1 cellular context compared by ENCODE assay signal in genomic region chr1:54407957-54408700, GRCh38.
TF ChIP-seq lines count a peak whose summit lies in the region.

No MANE protein-coding gene starts in this region.

TF ChIP-seq in K562, 482 proteins besides CTCF, POLR2A, EP300 and RAD21 (continued from another document and continues in another):
- TF ChIP-seq ATF3 (IDR thresholded peaks at IDR 0.05) = peak; percentile 93
- TF ChIP-seq ATF3 (CRISPR knock-in tag; conservative IDR thresholded peaks at IDR 0.05) = no peak
- TF ChIP-seq KHSRP (IDR thresholded peaks at IDR 0.05) = no peak
- 0 out of 2 replicates have a peak, but pooled peaks have one; percentile 33 for TF ChIP-seq SUPT5H (IDR thresholded peaks at IDR 0.05)
- TF ChIP-seq, protein P1, sequence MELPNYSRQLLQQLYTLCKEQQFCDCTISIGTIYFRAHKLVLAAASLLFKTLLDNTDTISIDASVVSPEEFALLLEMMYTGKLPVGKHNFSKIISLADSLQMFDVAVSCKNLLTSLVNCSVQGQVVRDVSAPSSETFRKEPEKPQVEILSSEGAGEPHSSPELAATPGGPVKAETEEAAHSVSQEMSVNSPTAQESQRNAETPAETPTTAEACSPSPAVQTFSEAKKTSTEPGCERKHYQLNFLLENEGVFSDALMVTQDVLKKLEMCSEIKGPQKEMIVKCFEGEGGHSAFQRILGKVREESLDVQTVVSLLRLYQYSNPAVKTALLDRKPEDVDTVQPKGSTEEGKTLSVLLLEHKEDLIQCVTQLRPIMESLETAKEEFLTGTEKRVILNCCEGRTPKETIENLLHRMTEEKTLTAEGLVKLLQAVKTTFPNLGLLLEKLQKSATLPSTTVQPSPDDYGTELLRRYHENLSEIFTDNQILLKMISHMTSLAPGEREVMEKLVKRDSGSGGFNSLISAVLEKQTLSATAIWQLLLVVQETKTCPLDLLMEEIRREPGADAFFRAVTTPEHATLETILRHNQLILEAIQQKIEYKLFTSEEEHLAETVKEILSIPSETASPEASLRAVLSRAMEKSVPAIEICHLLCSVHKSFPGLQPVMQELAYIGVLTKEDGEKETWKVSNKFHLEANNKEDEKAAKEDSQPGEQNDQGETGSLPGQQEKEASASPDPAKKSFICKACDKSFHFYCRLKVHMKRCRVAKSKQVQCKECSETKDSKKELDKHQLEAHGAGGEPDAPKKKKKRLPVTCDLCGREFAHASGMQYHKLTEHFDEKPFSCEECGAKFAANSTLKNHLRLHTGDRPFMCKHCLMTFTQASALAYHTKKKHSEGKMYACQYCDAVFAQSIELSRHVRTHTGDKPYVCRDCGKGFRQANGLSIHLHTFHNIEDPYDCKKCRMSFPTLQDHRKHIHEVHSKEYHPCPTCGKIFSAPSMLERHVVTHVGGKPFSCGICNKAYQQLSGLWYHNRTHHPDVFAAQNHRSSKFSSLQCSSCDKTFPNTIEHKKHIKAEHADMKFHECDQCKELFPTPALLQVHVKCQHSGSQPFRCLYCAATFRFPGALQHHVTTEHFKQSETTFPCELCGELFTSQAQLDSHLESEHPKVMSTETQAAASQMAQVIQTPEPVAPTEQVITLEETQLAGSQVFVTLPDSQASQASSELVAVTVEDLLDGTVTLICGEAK (IDR thresholded peaks at IDR 0.05) = peak; percentile 67
- TF ChIP-seq, protein P1 (CRISPR knock-in tag; IDR thresholded peaks at IDR 0.05) = no peak
- peak; percentile 31; the same call in 1 of the 2 replicates for TF ChIP-seq PTTG1 (tag; IDR thresholded peaks at IDR 0.05; ENCODE audit: low read depth)
- TF ChIP-seq U2AF2 (optimal IDR thresholded peaks at IDR 0.05; ENCODE audit: low read depth, low read length) = no peak
- TF ChIP-seq, protein P2, sequence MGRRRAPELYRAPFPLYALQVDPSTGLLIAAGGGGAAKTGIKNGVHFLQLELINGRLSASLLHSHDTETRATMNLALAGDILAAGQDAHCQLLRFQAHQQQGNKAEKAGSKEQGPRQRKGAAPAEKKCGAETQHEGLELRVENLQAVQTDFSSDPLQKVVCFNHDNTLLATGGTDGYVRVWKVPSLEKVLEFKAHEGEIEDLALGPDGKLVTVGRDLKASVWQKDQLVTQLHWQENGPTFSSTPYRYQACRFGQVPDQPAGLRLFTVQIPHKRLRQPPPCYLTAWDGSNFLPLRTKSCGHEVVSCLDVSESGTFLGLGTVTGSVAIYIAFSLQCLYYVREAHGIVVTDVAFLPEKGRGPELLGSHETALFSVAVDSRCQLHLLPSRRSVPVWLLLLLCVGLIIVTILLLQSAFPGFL (CRISPR knock-in tag; IDR thresholded peaks at IDR 0.05) = no peak
- TF ChIP-seq, protein P3, sequence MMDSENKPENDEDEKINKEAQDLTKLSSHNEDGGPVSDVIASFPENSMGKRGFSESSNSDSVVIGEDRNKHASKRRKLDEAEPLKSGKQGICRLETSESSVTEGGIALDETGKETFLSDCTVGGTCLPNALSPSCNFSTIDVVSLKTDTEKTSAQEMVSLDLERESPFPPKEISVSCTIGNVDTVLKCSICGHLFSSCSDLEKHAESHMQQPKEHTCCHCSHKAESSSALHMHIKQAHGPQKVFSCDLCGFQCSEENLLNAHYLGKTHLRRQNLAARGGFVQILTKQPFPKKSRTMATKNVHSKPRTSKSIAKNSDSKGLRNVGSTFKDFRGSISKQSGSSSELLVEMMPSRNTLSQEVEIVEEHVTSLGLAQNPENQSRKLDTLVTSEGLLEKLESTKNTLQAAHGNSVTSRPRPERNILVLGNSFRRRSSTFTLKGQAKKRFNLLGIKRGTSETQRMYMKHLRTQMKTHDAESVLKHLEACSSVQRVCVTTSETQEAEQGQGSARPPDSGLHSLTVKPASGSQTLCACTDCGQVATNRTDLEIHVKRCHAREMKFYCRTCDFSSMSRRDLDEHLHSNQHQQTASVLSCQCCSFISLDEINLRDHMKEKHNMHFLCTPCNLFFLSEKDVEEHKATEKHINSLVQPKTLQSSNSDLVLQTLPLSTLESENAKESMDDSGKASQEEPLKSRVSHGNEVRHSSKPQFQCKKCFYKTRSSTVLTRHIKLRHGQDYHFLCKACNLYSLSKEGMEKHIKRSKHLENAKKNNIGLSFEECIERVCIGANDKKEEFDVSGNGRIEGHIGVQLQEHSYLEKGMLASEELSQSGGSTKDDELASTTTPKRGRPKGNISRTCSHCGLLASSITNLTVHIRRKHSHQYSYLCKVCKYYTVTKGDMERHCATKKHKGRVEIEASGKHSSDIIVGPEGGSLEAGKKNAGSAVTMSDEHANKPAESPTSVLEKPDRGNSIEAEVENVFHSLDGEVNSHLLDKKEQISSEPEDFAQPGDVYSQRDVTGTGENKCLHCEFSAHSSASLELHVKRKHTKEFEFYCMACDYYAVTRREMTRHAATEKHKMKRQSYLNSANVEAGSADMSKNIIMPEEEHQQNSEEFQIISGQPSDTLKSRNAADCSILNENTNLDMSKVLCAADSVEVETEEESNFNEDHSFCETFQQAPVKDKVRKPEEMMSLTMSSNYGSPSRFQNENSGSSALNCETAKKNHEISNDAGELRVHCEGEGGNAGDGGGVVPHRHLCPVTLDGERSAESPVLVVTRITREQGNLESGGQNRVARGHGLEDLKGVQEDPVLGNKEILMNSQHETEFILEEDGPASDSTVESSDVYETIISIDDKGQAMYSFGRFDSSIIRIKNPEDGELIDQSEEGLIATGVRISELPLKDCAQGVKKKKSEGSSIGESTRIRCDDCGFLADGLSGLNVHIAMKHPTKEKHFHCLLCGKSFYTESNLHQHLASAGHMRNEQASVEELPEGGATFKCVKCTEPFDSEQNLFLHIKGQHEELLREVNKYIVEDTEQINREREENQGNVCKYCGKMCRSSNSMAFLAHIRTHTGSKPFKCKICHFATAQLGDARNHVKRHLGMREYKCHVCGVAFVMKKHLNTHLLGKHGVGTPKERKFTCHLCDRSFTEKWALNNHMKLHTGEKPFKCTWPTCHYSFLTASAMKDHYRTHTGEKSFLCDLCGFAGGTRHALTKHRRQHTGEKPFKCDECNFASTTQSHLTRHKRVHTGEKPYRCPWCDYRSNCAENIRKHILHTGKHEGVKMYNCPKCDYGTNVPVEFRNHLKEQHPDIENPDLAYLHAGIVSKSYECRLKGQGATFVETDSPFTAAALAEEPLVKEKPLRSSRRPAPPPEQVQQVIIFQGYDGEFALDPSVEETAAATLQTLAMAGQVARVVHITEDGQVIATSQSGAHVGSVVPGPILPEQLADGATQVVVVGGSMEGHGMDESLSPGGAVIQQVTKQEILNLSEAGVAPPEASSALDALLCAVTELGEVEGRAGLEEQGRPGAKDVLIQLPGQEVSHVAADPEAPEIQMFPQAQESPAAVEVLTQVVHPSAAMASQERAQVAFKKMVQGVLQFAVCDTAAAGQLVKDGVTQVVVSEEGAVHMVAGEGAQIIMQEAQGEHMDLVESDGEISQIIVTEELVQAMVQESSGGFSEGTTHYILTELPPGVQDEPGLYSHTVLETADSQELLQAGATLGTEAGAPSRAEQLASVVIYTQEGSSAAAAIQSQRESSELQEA (IDR thresholded peaks at IDR 0.05; ENCODE audit: low read depth) = no peak
- TF ChIP-seq GATAD2B (IDR thresholded peaks at IDR 0.05; ENCODE audit: borderline replicate concordance) = peak; percentile 64
- 0 out of 2 replicates have a peak, but pooled peaks have one; percentile 49 for TF ChIP-seq EHMT2 (IDR thresholded peaks at IDR 0.05)
- 0 out of 2 replicates have a peak, but pooled peaks have one; percentile 50 for TF ChIP-seq BRD4 (IDR thresholded peaks at IDR 0.05)
- peak; percentile 42; the same call in 1 of the 2 replicates for TF ChIP-seq ZNF324 (CRISPR knock-in tag; IDR thresholded peaks at IDR 0.05)
- TF ChIP-seq MYNN (IDR thresholded peaks at IDR 0.05) = peak; percentile 61
- no peak for TF ChIP-seq MYNN (CRISPR knock-in tag; IDR thresholded peaks at IDR 0.05)
- peak; percentile 63 to 76; a peak in 2 of 4 replicates for TF ChIP-seq FOXK2 (conservative IDR thresholded peaks at IDR 0.05 in 1 of 2, IDR thresholded peaks at IDR 0.05 in 1 of 2; ENCODE audit: low read depth in 2 of 2)
- no peak for TF ChIP-seq CAMTA2 (CRISPR knock-in tag; conservative IDR thresholded peaks at IDR 0.05)
- peak; percentile 96 for TF ChIP-seq JUN (IDR thresholded peaks at IDR 0.05; ENCODE audit: borderline replicate concordance, low read depth, low read length)
- no peak for TF ChIP-seq JUN (CRISPR knock-in tag; IDR thresholded peaks at IDR 0.05; ENCODE audit: borderline replicate concordance)
- TF ChIP-seq ZNF668 (CRISPR knock-in tag; IDR thresholded peaks at IDR 0.05) = 0 out of 2 replicates have a peak, but pooled peaks have one; percentile 3
- TF ChIP-seq SREBF1 (IDR thresholded peaks at IDR 0.05; ENCODE audit: borderline replicate concordance, low read depth, low read length) = no peak
- TF ChIP-seq ZNF121 (CRISPR knock-in tag; conservative IDR thresholded peaks at IDR 0.05) = no peak
- peak; percentile 69 for TF ChIP-seq C11orf30 (IDR thresholded peaks at IDR 0.05; ENCODE audit: low read depth)
- 0 out of 2 replicates have a peak, but pooled peaks have one; percentile 7 for TF ChIP-seq SMAD3 (CRISPR knock-in tag; conservative IDR thresholded peaks at IDR 0.05)
- TF ChIP-seq KLF16 (IDR thresholded peaks at IDR 0.05) = peak; percentile 44; the same call in 1 of the 2 replicates
- no peak for TF ChIP-seq PCBP2 (IDR thresholded peaks at IDR 0.05; ENCODE audit: low read depth, low read length, poor library complexity, severe bottlenecking)
- no peak for TF ChIP-seq EWSR1 (IDR thresholded peaks at IDR 0.05; ENCODE audit: borderline replicate concordance, low read depth, partially characterized antibody)
- TF ChIP-seq, protein P4, sequence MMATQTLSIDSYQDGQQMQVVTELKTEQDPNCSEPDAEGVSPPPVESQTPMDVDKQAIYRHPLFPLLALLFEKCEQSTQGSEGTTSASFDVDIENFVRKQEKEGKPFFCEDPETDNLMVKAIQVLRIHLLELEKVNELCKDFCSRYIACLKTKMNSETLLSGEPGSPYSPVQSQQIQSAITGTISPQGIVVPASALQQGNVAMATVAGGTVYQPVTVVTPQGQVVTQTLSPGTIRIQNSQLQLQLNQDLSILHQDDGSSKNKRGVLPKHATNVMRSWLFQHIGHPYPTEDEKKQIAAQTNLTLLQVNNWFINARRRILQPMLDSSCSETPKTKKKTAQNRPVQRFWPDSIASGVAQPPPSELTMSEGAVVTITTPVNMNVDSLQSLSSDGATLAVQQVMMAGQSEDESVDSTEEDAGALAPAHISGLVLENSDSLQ (IDR thresholded peaks at IDR 0.05) = peak; percentile 45
- TF ChIP-seq ZC3H11A (IDR thresholded peaks at IDR 0.05; ENCODE audit: low read depth, low read length) = no peak
- TF ChIP-seq SMARCC2 (IDR thresholded peaks at IDR 0.05; ENCODE audit: low read depth) = peak; percentile 29; the same call in 1 of the 2 replicates
- peak; percentile 6; the same call in 1 of the 2 replicates for TF ChIP-seq TEAD4 (IDR thresholded peaks at IDR 0.05; ENCODE audit: low read length)
- TF ChIP-seq TEAD4 (CRISPR knock-in tag; IDR thresholded peaks at IDR 0.05; ENCODE audit: borderline replicate concordance) = no peak
- TF ChIP-seq PTRF (tag; IDR thresholded peaks at IDR 0.05) = peak; percentile 59; the same call in 1 of the 2 replicates
- TF ChIP-seq HDAC6 (IDR thresholded peaks at IDR 0.05; ENCODE audit: low read depth, low read length) = no peak
- no peak for TF ChIP-seq SMARCB1 (IDR thresholded peaks at IDR 0.05; ENCODE audit: insufficient read length, low read depth)
- peak; percentile 71 for TF ChIP-seq SOX6 (IDR thresholded peaks at IDR 0.05)
- peak; percentile 29; the same call in 1 of the 2 replicates for TF ChIP-seq TCF3 (CRISPR knock-in tag; IDR thresholded peaks at IDR 0.05)
- TF ChIP-seq FOSL1 (tag; conservative IDR thresholded peaks at IDR 0.05) = peak; percentile 98
- TF ChIP-seq THRB (CRISPR knock-in tag; conservative IDR thresholded peaks at IDR 0.05) = no peak
- TF ChIP-seq MXI1 (IDR thresholded peaks at IDR 0.05; ENCODE audit: low read depth, low read length) = no peak
- 0 out of 2 replicates have a peak, but pooled peaks have one; percentile 30 for TF ChIP-seq MYC (IDR thresholded peaks at IDR 0.05; ENCODE audit: low read depth, low read length)
- peak; percentile 19; the same call in 1 of the 2 replicates for TF ChIP-seq MYC (CRISPR knock-in tag; IDR thresholded peaks at IDR 0.05; ENCODE audit: borderline replicate concordance, low read depth)
- TF ChIP-seq TBL1XR1 (IDR thresholded peaks at IDR 0.05; ENCODE audit: low read length in 2 of 2) = peak in 1 of 2 experiments; percentile 80; a peak in 2 of 4 replicates
- peak; percentile 18; the same call in 1 of the 2 replicates for TF ChIP-seq CXXC5 (CRISPR knock-in tag; IDR thresholded peaks at IDR 0.05)
